Comparison of ENCODE assay signal across 8 cellular contexts in genomic region chr13:53782400-53783030, GRCh38.
DNase-seq lines count a peak whose midpoint lies in the region; ATAC-seq and TF ChIP-seq lines count a peak whose summit lies in the region.

No MANE protein-coding gene starts in this region.

- TF ChIP-seq POLR2A in transverse colon (IDR thresholded peaks at IDR 0.05), result no peak

- H3K9ac ChIP-seq in NT2/D1 (ENCODE audit: insufficient read length, low read depth), result no peak overlapping the region

- TF ChIP-seq EP300 in transverse colon (IDR thresholded peaks at IDR 0.05; ENCODE audit: low read depth), result no peak

- TF ChIP-seq CTCF in choroid plexus epithelial cell (conservative IDR thresholded peaks at IDR 0.05; ENCODE audit: low read depth, low read length), result peak; percentile 75
- peak; percentile 64 to 75 for TF ChIP-seq CTCF in left lung (IDR thresholded peaks at IDR 0.05)
- peak; percentile 39 to 73 (median 63) for TF ChIP-seq CTCF in transverse colon (IDR thresholded peaks at IDR 0.05)

- H3K27ac ChIP-seq in left lung, result no peak overlapping the region
- H3K27ac ChIP-seq in transverse colon, result no peak overlapping the region

- no peaks in the 10 kb centered on the region for H3K9me3 ChIP-seq in NT2/D1 (ENCODE audit: insufficient read depth, low read length)
- no peaks in the 10 kb centered on the region for H3K9me3 ChIP-seq in left lung
- no peaks in the 10 kb centered on the region for H3K9me3 ChIP-seq in transverse colon

- H3K27me3 ChIP-seq in NT2/D1 (ENCODE audit: insufficient read depth, insufficient read length) (no peaks in the 10 kb centered on the region), left lung (peaks cover 0 to 4% of the 10 kb centered on the region in 2 donors), transverse colon (no peaks in the 10 kb centered on the region)

- H3K4me3 ChIP-seq in NT2/D1 (ENCODE audit: insufficient read length, low read depth) (no peak overlapping the region), choroid plexus epithelial cell (ENCODE audit: low read depth, low read length) (no peak overlapping the region), left lung (no peak overlapping the region), transverse colon (peak overlapping the region in 1 of 4 donors; percentile 28)

- 0 to 4% methylated on average over 6 to 10 of the region's 10 CpGs for whole genome bisulfite sequencing in transverse colon (ENCODE audit: low coverage in 1 of 2), 2 donors

- in situ Hi-C loops in transverse colon (cut with MboI; ENCODE audit: low pct_ligation_motif_present in 1 of 4, low pct_unique_long_range_greater_than_20kb in 1 of 4, low sequenced_read_pairs in 3 of 4), result no loop called here

- no peaks in the 10 kb centered on the region for H3K4me1 ChIP-seq in NT2/D1 (ENCODE audit: insufficient read depth, insufficient read length)
- no peaks in the 10 kb centered on the region for H3K4me1 ChIP-seq in left lung
- H3K4me1 ChIP-seq in transverse colon, result peaks cover 0 to 5% (median 0%) of the 10 kb centered on the region in 4 donors

- H3K36me3 ChIP-seq in NT2/D1 (ENCODE audit: insufficient read depth, insufficient read length, low read length) (no peaks in the 10 kb centered on the region), left lung (no peaks in the 10 kb centered on the region), transverse colon (no peaks in the 10 kb centered on the region)

- intact Hi-C loops in left lung (cut with DNase I), result no loop called here
- intact Hi-C loops in transverse colon (cut with DNase I; ENCODE audit: low total_unique reads), result no loop called here

- ATAC-seq in GM21515 (IDR thresholded peaks at IDR 0.05; ENCODE audit: unreplicated experiment) (peak; percentile 76), left lung (peak; percentile 85)

- peak; percentile 75 for DNase-seq in DMS79 treated with DMSO at 0.1 percent for 48 hours (lab: John Stamatoyannopoulos, UW)
- DNase-seq in KG1 (lab: John Stamatoyannopoulos, UW), result peak; percentile 27
- peak; percentile 18 for DNase-seq in NT2/D1 (ENCODE audit: low read depth, low spot score)
- DNase-seq in choroid plexus epithelial cell (ENCODE audit: low read depth), result peak; percentile 57
- DNase-seq in left lung, result no peak
- no peak for DNase-seq in transverse colon
- DNase-seq in activated CD4-positive, alpha-beta T cell treated with anti-CD3 and anti-CD28 coated beads, Interleukin-2, amount 50 U/mL, for 1 hour, result no peak

Comparison
In these comparisons a context has a peak if more than half of its experiments do, and no peak if none do; other contexts are left out.
1. DNase-seq: peak in DMS79 treated with DMSO at 0.1 percent for 48 hours (single experiment), KG1 (single experiment), NT2/D1 (single experiment) and choroid plexus epithelial cell (single experiment); none in left lung (0 of 2), transverse colon (single experiment) and activated CD4-positive, alpha-beta T cell treated with anti-CD3 and anti-CD28 coated beads, Interleukin-2, amount 50 U/mL, for 1 hour (single experiment).
2. Peak in every context shown above with its lines, with median percentiles within 50 percentile points of each other: CTCF ChIP-seq.